ENCODE assay signal across 11 cellular contexts in the genomic region with DNA sequence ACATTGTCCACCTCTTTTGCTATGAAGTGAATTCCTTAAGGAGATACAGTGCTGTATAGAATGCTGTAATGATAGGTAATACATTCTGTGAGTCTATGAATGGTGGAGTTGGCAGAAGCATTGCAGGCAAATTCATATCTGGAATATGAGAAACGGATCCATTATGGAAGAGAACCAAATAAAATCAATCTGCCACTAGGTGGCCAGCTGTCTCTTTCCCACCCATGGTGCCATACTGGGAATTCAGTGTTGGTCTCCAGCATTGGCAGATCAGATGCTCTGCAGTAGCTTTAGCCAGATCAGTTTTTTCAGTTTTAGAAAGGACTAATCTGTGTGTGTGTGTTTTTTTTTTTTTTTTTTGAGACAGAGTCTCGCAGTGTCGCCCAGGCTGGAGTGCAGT. TPM values are rescaled to one million over a fixed set of nuclear protein-coding genes. Genes with fewer than 3 reads are reported as not detected.
DNase-seq lines count a peak whose midpoint lies in the region; ATAC-seq and TF ChIP-seq lines count a peak whose summit lies in the region.
"Had no signal": no experiment of that assay in that cellular context is flagged by ENCODE, and none has a peak within 500 bp of the region (broad histone marks: within the 10 kb centered on the region; RNA-seq: fewer than 3 reads in every experiment).

No MANE protein-coding gene starts in this region.

- H3K36me3 ChIP-seq in A673 (ENCODE audit: insufficient read depth, low read length, poor library complexity, severe bottlenecking) = no peaks in the 10 kb centered on the region
- no peaks in the 10 kb centered on the region; the same call in 1 of the 2 replicates for H3K36me3 ChIP-seq in OCI-LY7 (ENCODE audit: insufficient read depth, low read length)
- no peaks in the 10 kb centered on the region for H3K36me3 ChIP-seq in fibroblast of lung (ENCODE audit: control insufficient read depth, insufficient read depth, low read length)

- no TSS peak for BruUV-seq in A673 (replicated peaks; lab: Mats Ljungman, UMichigan)
- no TSS peak for BruUV-seq in OCI-LY7 (replicated peaks; lab: Mats Ljungman, UMichigan)

- H3K4me3 Mint-ChIP-seq in stimulated activated memory B cell treated with anti-CD40 and anti-IgM and Interleukin-4, amounts not matched to agents 10 μg/mL and 1 μg/mL and 100 μg/mL, for 72 hours = no peak overlapping the region

- no peak overlapping the region for H2AFZ ChIP-seq in OCI-LY7 (ENCODE audit: low read length)
- H2AFZ ChIP-seq in fibroblast of lung (ENCODE audit: low read length) = no peak overlapping the region

- no peak overlapping the region for H3K27ac Mint-ChIP-seq in stimulated activated memory B cell treated with anti-CD40 and anti-IgM and Interleukin-4, amounts not matched to agents 10 μg/mL and 1 μg/mL and 100 μg/mL, for 72 hours

- H3K36me3 Mint-ChIP-seq in stimulated activated memory B cell treated with anti-CD40 and anti-IgM and Interleukin-4, amounts not matched to agents 10 μg/mL and 1 μg/mL and 100 μg/mL, for 72 hours = peaks cover 10% of the 10 kb centered on the region

- H3K9me3 Mint-ChIP-seq in stimulated activated memory B cell treated with anti-CD40 and anti-IgM and Interleukin-4, amounts not matched to agents 10 μg/mL and 1 μg/mL and 100 μg/mL, for 72 hours = no peaks in the 10 kb centered on the region

- H3K27me3 ChIP-seq in A673 (replicated peaks; ENCODE audit: insufficient read depth, low read depth, low read length, poor library complexity) (no peaks in the 10 kb centered on the region), fibroblast of lung (ENCODE audit: control insufficient read depth, insufficient read depth, low read length) (no peaks in the 10 kb centered on the region)

- H3K27me3 Mint-ChIP-seq in stimulated activated memory B cell treated with anti-CD40 and anti-IgM and Interleukin-4, amounts not matched to agents 10 μg/mL and 1 μg/mL and 100 μg/mL, for 72 hours = no peaks in the 10 kb centered on the region

- peaks cover 67% of the 10 kb centered on the region for H3K4me1 Mint-ChIP-seq in stimulated activated memory B cell treated with anti-CD40 and anti-IgM and Interleukin-4, amounts not matched to agents 10 μg/mL and 1 μg/mL and 100 μg/mL, for 72 hours

- H3K4me2 ChIP-seq in OCI-LY7 (ENCODE audit: low read length) (no peak overlapping the region), fibroblast of lung (ENCODE audit: extremely low read depth, insufficient read depth, low read length) (no peak overlapping the region)

- H3K27ac ChIP-seq in A673 (ENCODE audit: low read depth, low read length, poor library complexity, severe bottlenecking) (no peak overlapping the region), OCI-LY7 (ENCODE audit: low read depth, low read length, poor library complexity, severe bottlenecking) (no peak overlapping the region), fibroblast of lung (ENCODE audit: insufficient read depth, low read length) (no peak overlapping the region)

- H3K9me2 ChIP-seq in OCI-LY7 (ENCODE audit: insufficient read depth, low read length) = no peaks in the 10 kb centered on the region

- CTCF ChIA-PET in A673 (lab: Charles Lee) = interaction anchor here (0.7 kb wide), 1 partner anchor 11 kb away, joined by 3 read pairs; no protein-coding TSS in a partner anchor
- CTCF ChIA-PET in OCI-LY7 (lab: Charles Lee; ENCODE audit: unreplicated experiment) = no interaction called here

- TF ChIP-seq CTCF in A673 (conservative IDR thresholded peaks at IDR 0.05; ENCODE audit: low read depth, low read length) (peak; percentile 53; the same call in 1 of the 2 replicates), GM12872 (IDR thresholded peaks at IDR 0.05; ENCODE audit: insufficient read depth, low read depth, low read length) (peak; percentile 27; the same call in 2 of the 3 replicates), OCI-LY7 (conservative IDR thresholded peaks at IDR 0.05; ENCODE audit: low read length) (peak; percentile 30; the same call in 1 of the 2 replicates), fibroblast of lung (conservative IDR thresholded peaks at IDR 0.05 in 1 of 2, IDR thresholded peaks at IDR 0.05 in 1 of 2; ENCODE audit: low read depth in 1 of 2, low read length in 2 of 2) (peak; percentile 30 to 32)

- H3K9me3 ChIP-seq in A673 (ENCODE audit: low read depth, low read length, poor library complexity, severe bottlenecking) (no peaks in the 10 kb centered on the region), OCI-LY7 (ENCODE audit: low read length) (no peaks in the 10 kb centered on the region), fibroblast of lung (ENCODE audit: control insufficient read depth, insufficient read depth, low read depth, low read length) (no peaks in the 10 kb centered on the region)

- intact Hi-C loops in A673 (cut with micrococcal nuclease; ENCODE audit: unreplicated experiment) (no loop called here), OCI-LY7 (cut with micrococcal nuclease; ENCODE audit: unreplicated experiment) (no loop called here)

- H3K79me2 ChIP-seq in OCI-LY7 (ENCODE audit: insufficient read depth, low read depth, low read length) (no peaks in the 10 kb centered on the region), fibroblast of lung (ENCODE audit: control insufficient read depth, insufficient read depth, low read length) (peaks cover 29% of the 10 kb centered on the region)

- POLR2A ChIA-PET in A673 (lab: Charles Lee; ENCODE audit: low non-redundant PET) = no interaction called here
- POLR2A ChIA-PET in OCI-LY7 (lab: Charles Lee) = interaction anchor here (0.7 kb wide), 1 partner anchor 1009 kb away, joined by 3 read pairs; no protein-coding TSS in a partner anchor

- H3K4me3 ChIP-seq in A673 (ENCODE audit: low read depth, low read length, poor library complexity, severe bottlenecking) = no peak overlapping the region
- no peak overlapping the region for H3K4me3 ChIP-seq in OCI-LY7 (ENCODE audit: low read depth, low read length, poor library complexity, severe bottlenecking)
- no peak overlapping the region for H3K4me3 ChIP-seq in fibroblast of lung (replicated peaks in 1 of 4; ENCODE audit: control extremely low read depth in 1 of 4, insufficient read depth in 1 of 4, low read depth in 3 of 4, low read length in 4 of 4)

- no peak overlapping the region for H3K9ac ChIP-seq in fibroblast of lung (ENCODE audit: insufficient read depth, low read length)

- DNase-seq in A673 (ENCODE audit: low spot score) (peak; percentile 37), OCI-LY7 (ENCODE audit: low spot score) (no peak), fibroblast of lung (ENCODE audit: low read depth in 2 of 2) (peak in 1 of 2 donors; percentile 12), mucosa of gallbladder (ENCODE audit: low spot score) (no peak), NCI-H1048 (lab: John Stamatoyannopoulos, UW) (no peak)
- no peak for DNase-seq in stimulated activated CD4-positive, alpha-beta T cell treated with anti-CD3 and anti-CD28 coated beads, Interleukin-15, amount 100 ng/mL, for 24 hours
- DNase-seq: NCI-H1417 treated with DMSO at 0.1 percent for 48 hours, small intestine, T1000 had no signal

- no peaks in the 10 kb centered on the region for H4K20me1 ChIP-seq in OCI-LY7 (ENCODE audit: insufficient read depth, low read length)
- H4K20me1 ChIP-seq in fibroblast of lung (ENCODE audit: control insufficient read depth, extremely low read depth, insufficient read depth, low read length) = peaks cover 1% of the 10 kb centered on the region

- H3K4me1 ChIP-seq in A673 (ENCODE audit: insufficient read depth, low read length, poor library complexity, severe bottlenecking) = no peaks in the 10 kb centered on the region
- H3K4me1 ChIP-seq in OCI-LY7 (ENCODE audit: insufficient read depth, low read length, poor library complexity, severe bottlenecking) = no peaks in the 10 kb centered on the region
- H3K4me1 ChIP-seq in fibroblast of lung (ENCODE audit: control insufficient read depth, extremely low read depth, insufficient read depth, low read length) = no peaks in the 10 kb centered on the region

- no peak for ATAC-seq in stimulated activated memory B cell treated with anti-CD40 and anti-IgM and Interleukin-4, amounts not matched to agents 10 μg/mL and 1 μg/mL and 100 μg/mL, for 72 hours

RNA-seq across cellular contexts. Expression of a gene that starts 27.6 kb away (rescaled TPM):
- total RNA-seq in A673 (2021) = 21.4 and 21.5 TPM in 2 replicates
- 5.0 and 5.4 TPM in 2 replicates for total RNA-seq in OCI-LY7 (2014; rRNA removed; shearing (Covaris generic))
- 10.0 and 11.1 TPM in 2 replicates for total RNA-seq in OCI-LY7 (2022)
- total RNA-seq in fibroblast of lung = 55.5 and 56.2 TPM in 2 replicates
- polyA plus RNA-seq in fibroblast of lung = 29.5 and 37.6 TPM in 2 replicates
- polyA plus RNA-seq in fibroblast of lung (2012) = 23.8 and 29.1 TPM in 2 replicates
- polyA minus RNA-seq in fibroblast of lung (ENCODE audit: low replicate concordance) = 11.7 and 11.9 TPM in 2 replicates
- 76.5 TPM for total RNA-seq in mucosa of gallbladder
